Comparison of ENCODE assay signal across 1 cellular context in the genomic region with DNA sequence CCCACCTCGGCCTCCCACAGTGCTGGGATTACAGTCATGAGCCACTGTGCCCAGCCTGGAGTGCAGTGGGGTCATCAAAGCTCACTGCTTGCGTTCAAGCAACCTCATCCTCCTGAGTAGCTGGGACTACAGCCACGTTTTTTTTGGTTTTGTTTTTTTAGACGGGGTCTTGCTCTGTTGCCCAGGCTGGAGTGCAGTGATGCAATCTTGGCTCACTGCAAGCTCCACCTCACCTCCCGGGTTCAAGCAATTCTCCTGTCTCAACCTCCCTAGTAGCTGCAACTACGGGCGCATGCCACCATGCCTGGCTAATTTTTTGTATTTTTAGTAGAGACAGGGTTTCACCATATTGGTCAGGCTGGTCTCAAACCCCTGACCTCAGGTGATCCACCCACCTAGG. TPM values are rescaled to one million over a fixed set of nuclear protein-coding genes. Genes with fewer than 3 reads are reported as not detected.
"Had no signal": no experiment of that assay in that cellular context is flagged by ENCODE, and none has a peak within 500 bp of the region (broad histone marks: within the 10 kb centered on the region; RNA-seq: fewer than 3 reads in every experiment).

No MANE protein-coding gene starts in this region.

RNA-seq across cellular contexts. Expression of gene TLCD2, which starts 57.4 kb away (rescaled TPM):
- polyA plus RNA-seq: IgD-negative memory B cell had no signal
